Comparison of ENCODE assay signal across 15 cellular contexts in the genomic region with DNA sequence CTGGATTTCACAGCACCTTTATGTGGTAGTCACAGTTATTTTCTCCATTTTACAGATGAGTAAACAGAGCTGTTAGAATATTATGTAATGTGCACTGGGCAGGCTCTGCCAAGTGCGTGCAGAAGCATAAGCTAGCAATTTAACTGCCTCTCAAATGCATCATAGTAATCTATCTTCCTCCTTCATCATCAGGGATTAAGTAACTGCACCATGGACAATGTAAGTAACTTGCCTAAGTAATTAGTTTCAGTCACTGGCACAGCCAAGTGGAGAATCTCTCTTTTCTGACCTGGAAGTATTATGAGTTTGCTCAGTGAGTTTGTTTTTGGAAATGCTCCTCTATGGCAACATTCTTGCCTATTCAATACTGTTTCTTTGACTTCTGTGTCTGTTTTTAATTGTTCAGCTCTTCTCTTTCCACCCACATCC.
DNase-seq lines count a peak whose midpoint lies in the region; ATAC-seq and TF ChIP-seq lines count a peak whose summit lies in the region.
"Had no signal": no experiment of that assay in that cellular context is flagged by ENCODE, and none has a peak within 500 bp of the region (broad histone marks: within the 10 kb centered on the region; RNA-seq: fewer than 3 reads in every experiment).

No MANE protein-coding gene starts in this region.

- peak overlapping the region; percentile 7 to 46 (median 12) for H3K27ac ChIP-seq in sigmoid colon
- H3K27ac ChIP-seq in CD4-positive, alpha-beta memory T cell (ENCODE audit: low read depth, low read length), result no peak overlapping the region
- H3K27ac ChIP-seq: prostate gland, VCaP had no signal

- H3K4me1 ChIP-seq in sigmoid colon, result peaks cover 0 to 32% (median 25%) of the 10 kb centered on the region in 4 donors
- no peaks in the 10 kb centered on the region for H3K4me1 ChIP-seq in CD4-positive, alpha-beta memory T cell (ENCODE audit: insufficient read depth, low read length)
- H3K4me1 ChIP-seq: prostate gland had no signal

- H3K27ac Mint-ChIP-seq in CD4-positive, alpha-beta memory T cell, result no peak overlapping the region
- H3K27ac Mint-ChIP-seq: CD8-positive, alpha-beta memory T cell had no signal

- H3K4me3 ChIP-seq in fibroblast of villous mesenchyme (ENCODE audit: low read depth, low read length), result no peak overlapping the region
- H3K4me3 ChIP-seq in sigmoid colon, result no peak overlapping the region
- H3K4me3 ChIP-seq in CD4-positive, alpha-beta memory T cell (ENCODE audit: low read length in 2 of 2), result no peak overlapping the region
- H3K4me3 ChIP-seq: gastrocnemius medialis, prostate gland had no signal

- intact Hi-C loops in sigmoid colon (cut with DNase I), result no loop called here
- intact Hi-C loops in CD4-positive, alpha-beta memory T cell (cut with micrococcal nuclease), result no loop called here

- WGBS in sigmoid colon, 2 donors, result 60 to 71% methylated on average over 1 of the region's 1 CpG

- H3K36me3 Mint-ChIP-seq in CD4-positive, alpha-beta memory T cell, result no peaks in the 10 kb centered on the region
- H3K36me3 Mint-ChIP-seq: brain; CD8-positive, alpha-beta memory T cell had no signal

- H3K27me3 ChIP-seq in sigmoid colon, result no peaks in the 10 kb centered on the region
- H3K27me3 ChIP-seq in CD4-positive, alpha-beta memory T cell (ENCODE audit: insufficient read depth, low read length), result no peaks in the 10 kb centered on the region
- H3K27me3 ChIP-seq: gastrocnemius medialis had no signal

- H3K27me3 Mint-ChIP-seq in CD4-positive, alpha-beta memory T cell, result no peaks in the 10 kb centered on the region
- H3K27me3 Mint-ChIP-seq: CD8-positive, alpha-beta memory T cell had no signal

- POLR2A ChIA-PET in CD4-positive, alpha-beta memory T cell (lab: Charles Lee; ENCODE audit: partially characterized antibody), result no interaction called here

- TF ChIP-seq EP300 in sigmoid colon (IDR thresholded peaks at IDR 0.05), result peak in 3 of 4 donors; percentile 20 to 59 (median 51)

- H3K36me3 ChIP-seq in sigmoid colon, result no peaks in the 10 kb centered on the region
- H3K36me3 ChIP-seq in CD4-positive, alpha-beta memory T cell (ENCODE audit: insufficient read depth, low read length), result no peaks in the 10 kb centered on the region
- H3K36me3 ChIP-seq: gastrocnemius medialis, prostate gland had no signal

- no peak for TF ChIP-seq POLR2A in sigmoid colon (IDR thresholded peaks at IDR 0.05)

- CTCF ChIA-PET in CD4-positive, alpha-beta memory T cell (lab: Charles Lee; ENCODE audit: partially characterized antibody), result no interaction called here

- H3K9me3 ChIP-seq in sigmoid colon, result no peaks in the 10 kb centered on the region
- H3K9me3 ChIP-seq in CD4-positive, alpha-beta memory T cell (ENCODE audit: control insufficient read depth in 1 of 2, low read length in 2 of 2), result peaks cover 0 to 4% of the 10 kb centered on the region in 2 donors
- H3K9me3 ChIP-seq: gastrocnemius medialis, prostate gland had no signal

- H3K4me3 Mint-ChIP-seq in CD4-positive, alpha-beta memory T cell, result no peak overlapping the region
- H3K4me3 Mint-ChIP-seq: CD8-positive, alpha-beta memory T cell had no signal

- H3K4me1 Mint-ChIP-seq in CD4-positive, alpha-beta memory T cell, result no peaks in the 10 kb centered on the region
- H3K4me1 Mint-ChIP-seq: CD8-positive, alpha-beta memory T cell had no signal

- no peak for ATAC-seq in GM21447 (IDR thresholded peaks at IDR 0.05; ENCODE audit: unreplicated experiment)
- no peak for ATAC-seq in HG03469 (IDR thresholded peaks at IDR 0.05; ENCODE audit: unreplicated experiment)

- peak; percentile 97 for DNase-seq in GM04503 (ENCODE audit: low read depth)
- DNase-seq in amniotic epithelial cell (ENCODE audit: low read depth), result peak; percentile 38
- DNase-seq in fibroblast of villous mesenchyme (ENCODE audit: low read depth), result peak; percentile 53
- DNase-seq in sigmoid colon, result peak; percentile 73
- DNase-seq in CD4-positive, alpha-beta memory T cell, result no peak
- DNase-seq in NCI-H1694 (lab: John Stamatoyannopoulos, UW), result no peak
- DNase-seq: CD8-positive, alpha-beta memory T cell; gastrocnemius medialis; NCI-H2171; RPMI8226 had no signal

- peaks cover 0 to 3% (median 0%) of the 10 kb centered on the region in 8 donors for H3K9me3 Mint-ChIP-seq in CD4-positive, alpha-beta memory T cell

- TF ChIP-seq CTCF in fibroblast of villous mesenchyme (IDR thresholded peaks at IDR 0.05; ENCODE audit: insufficient read depth, low read depth, low read length) (no peak), sigmoid colon (IDR thresholded peaks at IDR 0.05) (no peak)

Comparison
In these comparisons a context has a peak if more than half of its experiments do, and no peak if none do; other contexts are left out.
1. DNase-seq: peak in GM04503 (single experiment), amniotic epithelial cell (single experiment), fibroblast of villous mesenchyme (single experiment) and sigmoid colon (single experiment); none in CD4-positive, alpha-beta memory T cell (0 of 5) and NCI-H1694 (single experiment).